In the genomic region with DNA sequence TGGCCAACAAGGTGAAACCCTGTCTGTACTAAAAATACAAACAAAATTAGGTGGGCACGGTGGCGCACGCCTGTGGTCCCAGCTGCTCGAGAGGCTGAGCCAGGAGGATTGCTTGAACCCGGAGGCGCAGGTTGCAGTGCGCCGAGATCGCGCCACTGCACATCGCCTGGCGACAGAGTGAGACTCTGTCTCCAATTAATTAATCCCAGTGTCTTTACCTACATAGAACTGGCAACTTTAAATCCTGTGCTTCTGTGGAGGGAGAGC, we compare ENCODE assay signal across 9 cellular contexts. TPM values are rescaled to one million over a fixed set of nuclear protein-coding genes. Genes with fewer than 3 reads are reported as not detected.
A peak's percentile ranks its signal among the peaks of the same experiment; 100 is the strongest.
DNase-seq lines count a peak whose midpoint lies in the region; ATAC-seq and TF ChIP-seq lines count a peak whose summit lies in the region.
"Had no signal": no experiment of that assay in that cellular context is flagged by ENCODE, and none has a peak within 500 bp of the region (broad histone marks: within the 10 kb centered on the region; RNA-seq: fewer than 3 reads in every experiment).

No MANE protein-coding gene starts in this region.

- DNase-seq in central memory CD8-positive, alpha-beta T cell (ENCODE audit: low spot score in 2 of 2): no peak
- no peak for DNase-seq in gastrocnemius medialis
- no peak for DNase-seq in activated effector memory CD4-positive, alpha-beta T cell treated with anti-CD3 and anti-CD28 coated beads, Interleukin-2, amount 50 U/mL, for 16 hours
- no peak for DNase-seq in NCI-H774 (lab: John Stamatoyannopoulos, UW)
- DNase-seq: NCI-H2171 treated with DMSO at 0.1 percent for 48 hours; stimulated activated CD4-positive, alpha-beta T cell treated with anti-CD3 and anti-CD28 coated beads, Interleukin-4, amount 100 ng/mL, for 1 hour had no signal

- no peak for ATAC-seq in central memory CD8-positive, alpha-beta T cell (replicated peaks; ENCODE audit: extremely low read depth, poor library complexity, severe bottlenecking)
- ATAC-seq in gastrocnemius medialis: no peak
- no peak for ATAC-seq in GM18511 (IDR thresholded peaks at IDR 0.05; ENCODE audit: unreplicated experiment)

- H3K27me3 ChIP-seq in gastrocnemius medialis: no peaks in the 10 kb centered on the region

- H3K27ac Mint-ChIP-seq in central memory CD8-positive, alpha-beta T cell (ENCODE audit: low read depth): peak overlapping the region; percentile 96

- peaks cover 19% of the 10 kb centered on the region for H3K36me3 Mint-ChIP-seq in central memory CD8-positive, alpha-beta T cell (ENCODE audit: insufficient read depth)

- peaks cover 23 to 31% of the 10 kb centered on the region in 2 donors for H3K4me1 ChIP-seq in gastrocnemius medialis

- no peak for TF ChIP-seq POLR2A in gastrocnemius medialis (IDR thresholded peaks at IDR 0.05)

- H3K36me3 ChIP-seq in KOPT-K1 (ENCODE audit: insufficient read depth, low read length) (peaks cover 20% of the 10 kb centered on the region), gastrocnemius medialis (peaks cover 0 to 15% of the 10 kb centered on the region in 2 donors)

- no peak for TF ChIP-seq CTCF in gastrocnemius medialis (IDR thresholded peaks at IDR 0.05 in 4 of 5, conservative IDR thresholded peaks at IDR 0.05 in 1 of 5)

- in situ Hi-C loops in gastrocnemius medialis (cut with MboI; ENCODE audit: low sequenced_read_pairs in 4 of 4): no loop called here

- H3K4me1 Mint-ChIP-seq in central memory CD8-positive, alpha-beta T cell: peaks cover 27% of the 10 kb centered on the region

- no peaks in the 10 kb centered on the region for H3K9me3 Mint-ChIP-seq in central memory CD8-positive, alpha-beta T cell

- peak overlapping the region; percentile 95 to 100 (median 98) for H3K4me3 ChIP-seq in gastrocnemius medialis

- H3K27ac ChIP-seq in KOPT-K1 (ENCODE audit: low read depth, low read length, poor library complexity, severe bottlenecking) (peak overlapping the region; percentile 100), gastrocnemius medialis (peak overlapping the region; percentile 98 to 100 (median 100))

- H3K27me3 Mint-ChIP-seq in central memory CD8-positive, alpha-beta T cell: no peaks in the 10 kb centered on the region

- H3K9me3 ChIP-seq in KOPT-K1 (ENCODE audit: insufficient read depth, low read length, poor library complexity, severe bottlenecking): no peaks in the 10 kb centered on the region
- no peaks in the 10 kb centered on the region for H3K9me3 ChIP-seq in gastrocnemius medialis

- peak overlapping the region; percentile 87 for H3K4me3 Mint-ChIP-seq in central memory CD8-positive, alpha-beta T cell

- intact Hi-C loops in gastrocnemius medialis (cut with DNase I; ENCODE audit: low total_unique reads): loop anchor here (5.0 kb wide), 1 partner anchor 89 kb away; no protein-coding TSS in a partner anchor

RNA-seq across cellular contexts. Expression of gene ELOB, which starts 1.5 kb away (rescaled TPM):
- total RNA-seq in gastrocnemius medialis: 100 to 1,000 TPM; 216 to 970 (median 375) TPM

RNA-seq across cellular contexts. Expression of gene PRSS33, which starts 8.7 kb away (rescaled TPM):
- total RNA-seq in gastrocnemius medialis: not detected
- total RNA-seq: dermis microvascular lymphatic vessel endothelial cell had no signal

RNA-seq across cellular contexts. Expression of gene PRSS41, which starts 19.6 kb away (rescaled TPM):
- total RNA-seq in gastrocnemius medialis: not detected
- total RNA-seq: dermis microvascular lymphatic vessel endothelial cell had no signal

RNA-seq across cellular contexts. Expression of gene SRRM2, which starts 26.2 kb away (rescaled TPM):
- 100 to 1,000 TPM; 151 to 205 (median 164) TPM for total RNA-seq in gastrocnemius medialis

RNA-seq across cellular contexts. Expression of gene PRSS21, which starts 38.4 kb away (rescaled TPM):
- not detected for total RNA-seq in gastrocnemius medialis
